ENCODE assay signal across 8 cellular contexts in the genomic region with DNA sequence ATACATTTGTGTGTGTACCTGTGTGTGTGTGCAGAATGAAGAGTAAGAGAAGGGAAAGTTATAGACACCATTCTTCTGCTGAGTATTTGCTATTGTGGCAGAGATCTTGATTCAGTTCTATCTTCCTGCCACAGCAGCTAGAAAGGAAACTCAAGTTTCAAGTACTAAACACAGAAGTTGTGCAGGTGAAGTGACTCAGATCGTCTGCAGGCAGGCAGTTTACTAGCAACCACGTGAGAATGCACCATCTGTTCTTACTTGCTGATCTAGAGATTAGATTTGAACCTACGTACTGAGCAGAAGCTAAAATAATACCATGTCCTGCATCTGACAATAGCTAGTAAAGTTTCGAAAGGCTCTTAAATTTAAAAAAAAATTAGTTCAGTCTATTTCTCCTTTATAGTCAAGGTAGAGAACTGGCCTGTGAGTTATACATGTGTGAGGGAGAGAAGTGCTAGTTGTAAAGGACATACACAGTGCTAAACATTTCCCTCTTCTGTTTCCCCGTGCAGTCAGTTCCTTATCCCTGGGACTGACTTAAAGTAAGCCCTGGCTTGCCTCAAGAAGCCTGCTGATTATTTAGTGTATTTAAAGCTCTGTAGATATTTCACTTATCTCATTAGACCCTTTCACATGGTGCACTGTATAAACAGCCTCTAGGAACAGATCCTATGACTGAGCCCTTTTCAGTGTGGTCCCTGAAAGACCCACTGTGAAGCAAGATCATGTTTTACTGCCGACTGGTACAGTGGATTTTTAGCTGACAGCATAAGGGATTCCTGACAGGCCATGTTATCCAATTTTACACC. TPM values are rescaled to one million over a fixed set of nuclear protein-coding genes. Genes with fewer than 3 reads are reported as not detected.
DNase-seq lines count a peak whose midpoint lies in the region; ATAC-seq, FAIRE-seq and TF ChIP-seq lines count a peak whose summit lies in the region.

No MANE protein-coding gene starts in this region.

- H2AK5ac ChIP-seq in mesendoderm (ENCODE audit: low read length) = no peak overlapping the region

- H3K79me1 ChIP-seq in mesendoderm (ENCODE audit: low read length) = no peaks in the 10 kb centered on the region

- no peak overlapping the region for H3K27ac Mint-ChIP-seq in activated naive CD8-positive, alpha-beta T cell treated with anti-CD3 and anti-CD28 coated beads, Interleukin-2, amount 50 U/mL, for 24 hours

- H2BK5ac ChIP-seq in mesendoderm (ENCODE audit: low read length) = no peak overlapping the region

- H3K56ac ChIP-seq in mesendoderm (ENCODE audit: low read length) = no peak overlapping the region

- H2BK15ac ChIP-seq in mesendoderm (replicated peaks; ENCODE audit: low read depth) = no peak overlapping the region

- no peaks in the 10 kb centered on the region for H3K79me2 ChIP-seq in mesendoderm (ENCODE audit: control insufficient read depth, insufficient read depth, low read length)

- no peaks in the 10 kb centered on the region for H3K36me3 Mint-ChIP-seq in activated naive CD8-positive, alpha-beta T cell treated with anti-CD3 and anti-CD28 coated beads, Interleukin-2, amount 50 U/mL, for 24 hours (ENCODE audit: low read depth)

- no peak overlapping the region for H3K9ac ChIP-seq in mesendoderm (ENCODE audit: low read length)

- H3K4me2 ChIP-seq in mesendoderm (ENCODE audit: low read length) = no peak overlapping the region

- no peak overlapping the region for H2BK120ac ChIP-seq in mesendoderm (ENCODE audit: low read depth, low read length)

- peak; percentile 97 for FAIRE-seq in D721Med (lab: Jason Lieb, UNC)

- H3K23ac ChIP-seq in mesendoderm (ENCODE audit: low read length) = no peak overlapping the region

- no peak overlapping the region for H3K4me3 Mint-ChIP-seq in activated naive CD8-positive, alpha-beta T cell treated with anti-CD3 and anti-CD28 coated beads, Interleukin-2, amount 50 U/mL, for 24 hours

- no peak overlapping the region for H3K18ac ChIP-seq in mesendoderm (ENCODE audit: low read length)

- peaks cover 3% of the 10 kb centered on the region for H3K4me1 Mint-ChIP-seq in activated naive CD8-positive, alpha-beta T cell treated with anti-CD3 and anti-CD28 coated beads, Interleukin-2, amount 50 U/mL, for 24 hours

- DNase-seq in D721Med (ENCODE audit: insufficient read length, low spot score) (no peak), HUDEP-2 (lab: John Stamatoyannopoulos, UW; ENCODE audit: unreplicated experiment in 76 of 76) (peak in 69 of 76 experiments; percentile 10 to 93 (median 63)), mesendoderm (peak; percentile 63), HK-2 (ENCODE audit: unreplicated experiment) (no peak), putamen (ENCODE audit: low spot score) (no peak)
- no peak for DNase-seq in activated naive CD8-positive, alpha-beta T cell treated with anti-CD3 and anti-CD28 coated beads, Interleukin-2, amount 50 U/mL, for 24 hours
- DNase-seq in NK-92 treated with Interleukin-12 subunit alpha and Interleukin-12 subunit beta, amount 100 ng/mL, for 24 hours (lab: John Stamatoyannopoulos, UW) = no peak

- H3K36me3 ChIP-seq in mesendoderm (ENCODE audit: control insufficient read depth, insufficient read depth, low read length) = no peaks in the 10 kb centered on the region

- peak; percentile 74 for ATAC-seq in GM19455 (IDR thresholded peaks at IDR 0.05; ENCODE audit: unreplicated experiment)
- peak; percentile 52 for ATAC-seq in activated naive CD8-positive, alpha-beta T cell treated with anti-CD3 and anti-CD28 coated beads, Interleukin-2, amount 50 U/mL, for 24 hours

- H3K4me3 ChIP-seq in mesendoderm (ENCODE audit: low read length) = no peak overlapping the region

- no peaks in the 10 kb centered on the region for H3K9me3 Mint-ChIP-seq in activated naive CD8-positive, alpha-beta T cell treated with anti-CD3 and anti-CD28 coated beads, Interleukin-2, amount 50 U/mL, for 24 hours

- no peak overlapping the region for H4K5ac ChIP-seq in mesendoderm (ENCODE audit: low read length)

- no peak for TF ChIP-seq CTCF in D721Med (IDR thresholded peaks at IDR 0.05; ENCODE audit: insufficient read depth, missing control alignments)

- H3K27ac ChIP-seq in mesendoderm (ENCODE audit: low read depth, low read length) = no peak overlapping the region

- no CpG with 5 or more reads among the region's 6 CpGs for WGBS in mesendoderm (ENCODE audit: extremely low coverage, insufficient coverage, low lambda C conversion rate)

- no peak overlapping the region for H3K4ac ChIP-seq in mesendoderm (ENCODE audit: low read depth, low read length)

- H3K27me3 ChIP-seq in mesendoderm (ENCODE audit: insufficient read depth, low read length, poor library complexity) = no peaks in the 10 kb centered on the region

- no peak overlapping the region for H4K8ac ChIP-seq in mesendoderm (ENCODE audit: low read depth, low read length)

- H3K27me3 Mint-ChIP-seq in activated naive CD8-positive, alpha-beta T cell treated with anti-CD3 and anti-CD28 coated beads, Interleukin-2, amount 50 U/mL, for 24 hours = no peaks in the 10 kb centered on the region

- peaks cover 7% of the 10 kb centered on the region for H3K4me1 ChIP-seq in mesendoderm (ENCODE audit: control insufficient read depth, low read depth, low read length)

RNA-seq across cellular contexts. Expression of gene SLC38A11, which starts 45.0 kb away (rescaled TPM):
- polyA plus RNA-seq in mesendoderm (2013, experiment 1 of 2) = not detected
- not detected for polyA plus RNA-seq in mesendoderm (2013, experiment 2 of 2)

Comparison
In these comparisons a context has a peak if more than half of its experiments do, and no peak if none do; other contexts are left out.
1. DNase-seq: peak in HUDEP-2 (69 of 76) and mesendoderm (single experiment); none in D721Med (single experiment), activated naive CD8-positive, alpha-beta T cell treated with anti-CD3 and anti-CD28 coated beads, Interleukin-2, amount 50 U/mL, for 24 hours (single experiment), HK-2 (single experiment), NK-92 treated with Interleukin-12 subunit alpha and Interleukin-12 subunit beta, amount 100 ng/mL, for 24 hours (single experiment) and putamen (single experiment).